Comparison of ENCODE assay signal across 17 cellular contexts in genomic region chr9:32264171-32264862, GRCh38.
DNase-seq lines count a peak whose midpoint lies in the region; ATAC-seq and TF ChIP-seq lines count a peak whose summit lies in the region.
"Had no signal": no experiment of that assay in that cellular context is flagged by ENCODE, and none has a peak within 500 bp of the region (broad histone marks: within the 10 kb centered on the region; RNA-seq: fewer than 3 reads in every experiment).

No MANE protein-coding gene starts in this region.

- TF ChIP-seq CTCF in C4-2B (conservative IDR thresholded peaks at IDR 0.05) (peak; percentile 19), WTC11 (IDR thresholded peaks at IDR 0.05) (0 out of 2 replicates have a peak, but pooled peaks have one; percentile 19), chondrocyte (IDR thresholded peaks at IDR 0.05) (no peak)

- H3K27ac ChIP-seq in C4-2B = no peak overlapping the region
- H3K27ac ChIP-seq: SK-N-MC had no signal

- H3K4me3 Mint-ChIP-seq in WTC11 (no peak overlapping the region), chondrocyte (ENCODE audit: unreplicated experiment) (no peak overlapping the region)
- H3K4me3 Mint-ChIP-seq: activated naive CD8-positive, alpha-beta T cell treated with anti-CD3 and anti-CD28 coated beads for 36 hours; CD4-positive, CD25-positive, alpha-beta regulatory T cell; HFFc6; neural crest cell had no signal

- H3K9me3 Mint-ChIP-seq in WTC11 (peaks cover 21% of the 10 kb centered on the region; the same call in 1 of the 2 replicates), chondrocyte (ENCODE audit: low read depth) (no peaks in the 10 kb centered on the region)
- H3K9me3 Mint-ChIP-seq: activated naive CD8-positive, alpha-beta T cell treated with anti-CD3 and anti-CD28 coated beads for 36 hours; HFFc6; neural crest cell had no signal

- no peaks in the 10 kb centered on the region for H3K36me3 Mint-ChIP-seq in WTC11
- no peaks in the 10 kb centered on the region for H3K36me3 Mint-ChIP-seq in chondrocyte (ENCODE audit: low read depth)
- H3K36me3 Mint-ChIP-seq: activated naive CD8-positive, alpha-beta T cell treated with anti-CD3 and anti-CD28 coated beads for 36 hours; CD4-positive, CD25-positive, alpha-beta regulatory T cell had no signal

- peak; percentile 28 for DNase-seq in LHCN-M2 (ENCODE audit: low read depth)
- DNase-seq in WTC11 (ENCODE audit: low spot score) = peak; percentile 38
- peak; percentile 7 for DNase-seq in iris pigment epithelial cell (ENCODE audit: low read depth)
- no peak for DNase-seq in chondrocyte (ENCODE audit: low spot score)
- DNase-seq in HEK293T (ENCODE audit: extremely low spot score) = no peak
- DNase-seq: activated CD8-positive, alpha-beta memory T cell treated with anti-CD3 and anti-CD28 coated beads for 24 hours; activated naive CD8-positive, alpha-beta T cell treated with anti-CD3 and anti-CD28 coated beads for 36 hours; CD4-positive, CD25-positive, alpha-beta regulatory T cell; effector memory CD4-positive, alpha-beta T cell; HFFc6; NCI-H187 treated with DMSO at 0.1 percent for 48 hours; stimulated activated CD4-positive, alpha-beta T cell treated with anti-CD3 and anti-CD28 coated beads, Interleukin-2, amount 100 ng/mL, for 48 hours had no signal

- H3K27ac Mint-ChIP-seq in WTC11 (peak overlapping the region; percentile 68; the same call in 1 of the 2 replicates), chondrocyte (ENCODE audit: unreplicated experiment) (no peak overlapping the region)
- H3K27ac Mint-ChIP-seq: activated naive CD8-positive, alpha-beta T cell treated with anti-CD3 and anti-CD28 coated beads for 36 hours; CD4-positive, CD25-positive, alpha-beta regulatory T cell; HFFc6 had no signal

- POLR2A ChIA-PET in WTC11 (lab: Charles Lee) = no interaction called here
- POLR2A ChIA-PET in HEK293T (lab: Yijun Ruan, JAX) = no interaction called here

- H3K27me3 Mint-ChIP-seq in WTC11 (ENCODE audit: low read depth) (no peaks in the 10 kb centered on the region; the same call in 1 of the 2 replicates), chondrocyte (ENCODE audit: low read depth) (no peaks in the 10 kb centered on the region)

- CTCF ChIA-PET in WTC11 (lab: Charles Lee) = interaction anchor here (0.6 to 3.1 kb wide), 17 partner anchors 12 to 317 kb away, joined by 3 to 27 read pairs (median 4); partner anchors contain the start of gene RIGI
- CTCF ChIA-PET in HEK293T (lab: Yijun Ruan, JAX) = no interaction called here

- H3K4me1 Mint-ChIP-seq in WTC11 = peaks cover 13% of the 10 kb centered on the region
- H3K4me1 Mint-ChIP-seq in chondrocyte (ENCODE audit: low read depth) = no peaks in the 10 kb centered on the region
- H3K4me1 Mint-ChIP-seq: activated naive CD8-positive, alpha-beta T cell treated with anti-CD3 and anti-CD28 coated beads for 36 hours; CD4-positive, CD25-positive, alpha-beta regulatory T cell; neural crest cell had no signal

- ATAC-seq in WTC11 (peak; percentile 100), HG03175 (IDR thresholded peaks at IDR 0.05; ENCODE audit: unreplicated experiment) (no peak), HG03432 (IDR thresholded peaks at IDR 0.05; ENCODE audit: unreplicated experiment) (no peak)

TF ChIP-seq in WTC11, 78 proteins besides CTCF, POLR2A, EP300 and RAD21 (continues in another document):
- no peak for TF ChIP-seq AR (CRISPR knock-in tag; IDR thresholded peaks at IDR 0.05)
- TF ChIP-seq RELA (CRISPR knock-in tag; IDR thresholded peaks at IDR 0.05; ENCODE audit: borderline replicate concordance) = no peak
- TF ChIP-seq, protein P1, sequence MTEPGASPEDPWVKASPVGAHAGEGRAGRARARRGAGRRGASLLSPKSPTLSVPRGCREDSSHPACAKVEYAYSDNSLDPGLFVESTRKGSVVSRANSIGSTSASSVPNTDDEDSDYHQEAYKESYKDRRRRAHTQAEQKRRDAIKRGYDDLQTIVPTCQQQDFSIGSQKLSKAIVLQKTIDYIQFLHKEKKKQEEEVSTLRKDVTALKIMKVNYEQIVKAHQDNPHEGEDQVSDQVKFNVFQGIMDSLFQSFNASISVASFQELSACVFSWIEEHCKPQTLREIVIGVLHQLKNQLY (CRISPR knock-in tag; IDR thresholded peaks at IDR 0.05) = no peak

TF ChIP-seq in HEK293T, 16 proteins besides CTCF, POLR2A, EP300 and RAD21:
- TF ChIP-seq NFRKB (IDR thresholded peaks at IDR 0.05) (no peak), FOXM1 (IDR thresholded peaks at IDR 0.05; ENCODE audit: borderline replicate concordance) (no peak), FOXK2 (IDR thresholded peaks at IDR 0.05) (no peak), ARNT (IDR thresholded peaks at IDR 0.05) (no peak)

Comparison
In these comparisons a context has a peak if more than half of its experiments do, and no peak if none do; other contexts are left out.
1. DNase-seq: peak in LHCN-M2 (single experiment), WTC11 (single experiment) and iris pigment epithelial cell (single experiment); none in chondrocyte (single experiment) and HEK293T (single experiment).